Comparison of ENCODE assay signal across 8 cellular contexts in genomic region chr17:34980681-34981537, GRCh38. TPM values are rescaled to one million over a fixed set of nuclear protein-coding genes. Genes with fewer than 3 reads are reported as not detected.
DNase-seq lines count a peak whose midpoint lies in the region; ATAC-seq and TF ChIP-seq lines count a peak whose summit lies in the region.

No MANE protein-coding gene starts in this region.

- H3K4me3 ChIP-seq in HL-60 (replicated peaks; ENCODE audit: insufficient read depth, low read length) (peak overlapping the region; percentile 59), OCI-LY3 (ENCODE audit: low read length) (peak overlapping the region; percentile 93), fibroblast of lung (replicated peaks in 1 of 4; ENCODE audit: control extremely low read depth in 1 of 4, insufficient read depth in 1 of 4, low read depth in 3 of 4, low read length in 4 of 4) (peak overlapping the region; percentile 71 to 89 (median 82))

- H3K4me1 ChIP-seq in OCI-LY3 (ENCODE audit: low read length) (peaks cover 14% of the 10 kb centered on the region), fibroblast of lung (ENCODE audit: control insufficient read depth, extremely low read depth, insufficient read depth, low read length) (no peaks in the 10 kb centered on the region)

- no peaks in the 10 kb centered on the region for H3K36me3 Mint-ChIP-seq in natural killer cell

- TF ChIP-seq CTCF in HL-60 (IDR thresholded peaks at IDR 0.05; ENCODE audit: insufficient read depth, low read length) (peak; percentile 18), OCI-LY3 (IDR thresholded peaks at IDR 0.05; ENCODE audit: low read depth, low read length) (peak; percentile 39), fibroblast of lung (conservative IDR thresholded peaks at IDR 0.05 in 1 of 2, IDR thresholded peaks at IDR 0.05 in 1 of 2; ENCODE audit: low read depth in 1 of 2, low read length in 2 of 2) (peak in 1 of 2 donors; percentile 48), natural killer cell (IDR thresholded peaks at IDR 0.05) (no peak)

- peak overlapping the region; percentile 93 to 97 for H3K27ac Mint-ChIP-seq in natural killer cell

- H3K79me2 ChIP-seq in OCI-LY3 (ENCODE audit: low read length) (peaks cover 24% of the 10 kb centered on the region), fibroblast of lung (ENCODE audit: control insufficient read depth, insufficient read depth, low read length) (peaks cover 8% of the 10 kb centered on the region)

- no peaks in the 10 kb centered on the region for H3K9me3 Mint-ChIP-seq in natural killer cell

- H3K9ac ChIP-seq in OCI-LY3 (ENCODE audit: low read length) (peak overlapping the region; percentile 91), fibroblast of lung (ENCODE audit: insufficient read depth, low read length) (peak overlapping the region; percentile 98)

- H3K36me3 ChIP-seq in OCI-LY3 (replicated peaks; ENCODE audit: low read depth, low read length), result peaks cover 6% of the 10 kb centered on the region
- H3K36me3 ChIP-seq in fibroblast of lung (ENCODE audit: control insufficient read depth, insufficient read depth, low read length), result no peaks in the 10 kb centered on the region

- H3K9me3 ChIP-seq in OCI-LY3 (ENCODE audit: insufficient read depth, low read length) (no peaks in the 10 kb centered on the region), fibroblast of lung (ENCODE audit: control insufficient read depth, insufficient read depth, low read depth, low read length) (no peaks in the 10 kb centered on the region)

- ATAC-seq in GM19463 (IDR thresholded peaks at IDR 0.05; ENCODE audit: unreplicated experiment), result peak; percentile 84
- peak; percentile 86 to 92 (median 88) for ATAC-seq in natural killer cell

- H2AFZ ChIP-seq in OCI-LY3 (ENCODE audit: low read depth, low read length) (peak overlapping the region; percentile 71; the same call in 1 of the 2 replicates), fibroblast of lung (ENCODE audit: low read length) (no peak overlapping the region)

- peak overlapping the region; percentile 97 for H3K27ac ChIP-seq in HL-60 (replicated peaks)
- peak overlapping the region; percentile 72 for H3K27ac ChIP-seq in OCI-LY3 (ENCODE audit: low read length)
- H3K27ac ChIP-seq in fibroblast of lung (ENCODE audit: insufficient read depth, low read length), result peak overlapping the region; percentile 98

- intact Hi-C loops in natural killer cell (cut with micrococcal nuclease), result loop anchor here (1.0 to 10.0 kb wide), 3 partner anchors 20 to 436 kb away; partner anchors contain the start of genes CCT6B and ZNF830

- H3K4me2 ChIP-seq in OCI-LY3 (ENCODE audit: low read length) (peak overlapping the region; percentile 90), fibroblast of lung (ENCODE audit: extremely low read depth, insufficient read depth, low read length) (peak overlapping the region; percentile 89)

- H3K27me3 ChIP-seq in HL-60 (ENCODE audit: insufficient read depth, poor library complexity, severe bottlenecking) (no peaks in the 10 kb centered on the region), OCI-LY3 (ENCODE audit: low read depth, low read length) (no peaks in the 10 kb centered on the region), fibroblast of lung (ENCODE audit: control insufficient read depth, insufficient read depth, low read length) (no peaks in the 10 kb centered on the region)

- peaks cover 38 to 42% of the 10 kb centered on the region in 2 donors for H3K4me1 Mint-ChIP-seq in natural killer cell

- no peaks in the 10 kb centered on the region for H3K27me3 Mint-ChIP-seq in natural killer cell (ENCODE audit: low read depth in 2 of 2)

- DNase-seq in D341Med (ENCODE audit: low spot score), result peak; percentile 98
- peak; percentile 82 to 86 for DNase-seq in HL-60 (ENCODE audit: low read depth in 1 of 2, low spot score in 1 of 2)
- DNase-seq in activated T-helper 1 cell treated with Interleukin-2 at 50 U/mL for 16 hours (ENCODE audit: low read depth), result peak; percentile 65
- DNase-seq in fibroblast of lung (ENCODE audit: low read depth in 2 of 2), result peak; percentile 82 to 92
- peak; percentile 85 for DNase-seq in natural killer cell
- peak in 5 of 6 experiments; percentile 61 to 97 (median 79) for DNase-seq in stimulated activated naive CD4-positive, alpha-beta T cell (lab: John Stamatoyannopoulos, UW)

- peak overlapping the region; percentile 93 for H3K4me3 Mint-ChIP-seq in natural killer cell

- no peaks in the 10 kb centered on the region for H4K20me1 ChIP-seq in OCI-LY3 (ENCODE audit: insufficient read depth, low read length)
- no peaks in the 10 kb centered on the region for H4K20me1 ChIP-seq in fibroblast of lung (ENCODE audit: control insufficient read depth, extremely low read depth, insufficient read depth, low read length)

RNA-seq across cellular contexts. Expression of gene LIG3, which starts 0.6 kb away (rescaled TPM):
- total RNA-seq in fibroblast of lung, result 24.1 and 28.2 TPM in 2 replicates
- polyA plus RNA-seq in fibroblast of lung, result 19.4 and 29.0 TPM in 2 replicates
- polyA plus RNA-seq in fibroblast of lung (2012), result 15.4 and 16.5 TPM in 2 replicates
- polyA minus RNA-seq in fibroblast of lung (ENCODE audit: low replicate concordance), result 57.6 and 75.8 TPM in 2 replicates
- 10 to 100 TPM; 70.2 to 83.7 (median 72.0) TPM for total RNA-seq in natural killer cell

RNA-seq across cellular contexts. Expression of gene ZNF830, which starts 19.6 kb away (rescaled TPM):
- total RNA-seq in fibroblast of lung (14.4 and 21.6 TPM in 2 replicates), natural killer cell (10 to 100 TPM; 33.2 to 44.4 (median 34.3) TPM)
- polyA plus RNA-seq in fibroblast of lung, result 10.0 and 12.1 TPM in 2 replicates
- 8.8 and 9.1 TPM in 2 replicates for polyA plus RNA-seq in fibroblast of lung (2012)
- 1.1 and 2.2 TPM in 2 replicates for polyA minus RNA-seq in fibroblast of lung (ENCODE audit: low replicate concordance)

RNA-seq across cellular contexts. Expression of gene CCT6B, which starts 19.6 kb away (rescaled TPM):
- total RNA-seq in fibroblast of lung (0.77 and 1.2 TPM in 2 replicates), natural killer cell (1 to 10 TPM; 4.1 to 4.7 (median 4.3) TPM)
- 1.1 and 3.0 TPM in 2 replicates for polyA plus RNA-seq in fibroblast of lung
- 1.2 and 2.3 TPM in 2 replicates for polyA plus RNA-seq in fibroblast of lung (2012)
- polyA minus RNA-seq in fibroblast of lung (ENCODE audit: low replicate concordance), result not detected in 2 replicates

Comparison
In these comparisons a context has a peak if more than half of its experiments do, and no peak if none do; other contexts are left out.
1. Peak in every context shown above with its lines: DNase-seq, ATAC-seq, H3K4me3 ChIP-seq and H3K27ac ChIP-seq.